ENCODE assay signal across 8 cellular contexts in genomic region chr6:2738373-2738979, GRCh38. TPM values are rescaled to one million over a fixed set of nuclear protein-coding genes. Genes with fewer than 3 reads are reported as not detected.
A peak's percentile ranks its signal among the peaks of the same experiment; 100 is the strongest.
DNase-seq lines count a peak whose midpoint lies in the region; ATAC-seq, FAIRE-seq and TF ChIP-seq lines count a peak whose summit lies in the region.

No MANE protein-coding gene starts in this region.

- DNase-seq in A172 (ENCODE audit: low spot score) (peak; percentile 46), GF-D8 (lab: John Stamatoyannopoulos, UW) (peak; percentile 4), NCI-H1105 treated with DMSO at 0.1 percent for 48 hours (lab: John Stamatoyannopoulos, UW) (peak; percentile 56), cerebellar cortex (ENCODE audit: low spot score) (peak; percentile 88), right lobe of liver (no peak)
- peak; percentile 21 for DNase-seq in stimulated activated naive B cell treated with anti-CD40 and anti-IgM and Interleukin-4, amounts not matched to agents 10 μg/mL and 1 μg/mL and 100 μg/mL, for 72 hours

- no peaks in the 10 kb centered on the region for H3K27me3 Mint-ChIP-seq in stimulated activated naive B cell treated with anti-CD40 and anti-IgM and Interleukin-4, amounts not matched to agents 10 μg/mL and 1 μg/mL and 100 μg/mL, for 72 hours

- H3K36me3 Mint-ChIP-seq in stimulated activated naive B cell treated with anti-CD40 and anti-IgM and Interleukin-4, amounts not matched to agents 10 μg/mL and 1 μg/mL and 100 μg/mL, for 72 hours: peaks cover 0 to under 1% of the 10 kb centered on the region in 2 donors

- no peaks in the 10 kb centered on the region for H3K9me3 Mint-ChIP-seq in stimulated activated naive B cell treated with anti-CD40 and anti-IgM and Interleukin-4, amounts not matched to agents 10 μg/mL and 1 μg/mL and 100 μg/mL, for 72 hours

- no peaks in the 10 kb centered on the region for H3K36me3 ChIP-seq in right lobe of liver

- no peak overlapping the region for H3K4me3 Mint-ChIP-seq in stimulated activated naive B cell treated with anti-CD40 and anti-IgM and Interleukin-4, amounts not matched to agents 10 μg/mL and 1 μg/mL and 100 μg/mL, for 72 hours

- H3K27ac ChIP-seq in right lobe of liver: no peak overlapping the region

- H3K27me3 ChIP-seq in right lobe of liver: no peaks in the 10 kb centered on the region

- 19% methylated on average over 5 of the region's 5 CpGs for whole genome bisulfite sequencing in right lobe of liver (ENCODE audit: insufficient coverage, low coverage, low lambda C conversion rate, missing lambda C conversion rate)

- peak; percentile 65 to 76 (median 74) for TF ChIP-seq CTCF in right lobe of liver (IDR thresholded peaks at IDR 0.05)

- intact Hi-C loops in right lobe of liver (cut with DNase I): no loop called here

- H3K4me1 Mint-ChIP-seq in stimulated activated naive B cell treated with anti-CD40 and anti-IgM and Interleukin-4, amounts not matched to agents 10 μg/mL and 1 μg/mL and 100 μg/mL, for 72 hours: peaks cover 12 to 32% of the 10 kb centered on the region in 2 donors

- peak; percentile 77 for FAIRE-seq in TTC549 (lab: Jason Lieb, UNC)

- no peak overlapping the region for H3K4me3 ChIP-seq in right lobe of liver

- ATAC-seq in right lobe of liver (peak; percentile 82 to 91 (median 86)), HG03442 (IDR thresholded peaks at IDR 0.05; ENCODE audit: unreplicated experiment) (no peak)
- ATAC-seq in stimulated activated naive B cell treated with anti-CD40 and anti-IgM and Interleukin-4, amounts not matched to agents 10 μg/mL and 1 μg/mL and 100 μg/mL, for 72 hours (replicated peaks): peak; percentile 67 to 78

- no peak overlapping the region for H3K27ac Mint-ChIP-seq in stimulated activated naive B cell treated with anti-CD40 and anti-IgM and Interleukin-4, amounts not matched to agents 10 μg/mL and 1 μg/mL and 100 μg/mL, for 72 hours

- no peak for TF ChIP-seq POLR2A in right lobe of liver (IDR thresholded peaks at IDR 0.05)

- H3K9me3 ChIP-seq in right lobe of liver: no peaks in the 10 kb centered on the region

- peaks cover 0 to 3% (median 1%) of the 10 kb centered on the region in 4 donors for H3K4me1 ChIP-seq in right lobe of liver

RNA-seq across cellular contexts. Expression of gene MYLK4, which starts 12.2 kb away (rescaled TPM):
- total RNA-seq in A172 (2014; rRNA removed; shearing (Covaris generic)): 0.12 and 0.24 TPM in 2 replicates
- under 1 TPM in 5 of 6 experiments, not detected in 1; 0.22 to 0.46 (median 0.27) TPM for total RNA-seq in right lobe of liver

RNA-seq across cellular contexts. Expression of gene WRNIP1, which starts 26.7 kb away (rescaled TPM):
- total RNA-seq in A172 (2014; rRNA removed; shearing (Covaris generic)): 85.9 and 90.5 TPM in 2 replicates
- 10 to 100 TPM; 15.8 to 36.8 (median 20.7) TPM for total RNA-seq in right lobe of liver

Comparison
In these comparisons a context has a peak if more than half of its experiments do, and no peak if none do; other contexts are left out.
1. DNase-seq: peak in A172 (single experiment), GF-D8 (single experiment), NCI-H1105 treated with DMSO at 0.1 percent for 48 hours (single experiment), cerebellar cortex (single experiment) and stimulated activated naive B cell treated with anti-CD40 and anti-IgM and Interleukin-4, amounts not matched to agents 10 μg/mL and 1 μg/mL and 100 μg/mL, for 72 hours (single experiment); none in right lobe of liver (0 of 3).